In the genomic region with DNA sequence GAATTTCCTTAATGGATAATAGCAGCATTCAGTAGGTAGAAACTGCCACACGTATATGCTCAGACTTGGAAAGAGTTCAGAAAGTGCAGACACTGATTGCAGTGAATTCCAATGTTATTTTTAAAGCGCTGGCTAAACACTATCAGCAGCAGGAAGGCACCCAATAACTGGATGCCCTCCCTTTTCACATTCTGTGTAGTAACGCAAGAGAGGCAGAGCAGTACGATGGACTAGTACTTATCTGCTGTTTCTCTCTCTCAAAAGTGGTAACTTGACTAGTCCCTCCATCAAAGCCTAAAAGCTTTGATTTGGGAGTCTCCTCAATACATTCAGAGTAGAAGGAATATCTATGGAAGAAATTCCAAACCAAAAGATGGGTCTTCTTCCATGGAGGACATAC, we compare ENCODE assay signal across 30 cellular contexts.
DNase-seq lines count a peak whose midpoint lies in the region; ATAC-seq and TF ChIP-seq lines count a peak whose summit lies in the region.
"Had no signal": no experiment of that assay in that cellular context is flagged by ENCODE, and none has a peak within 500 bp of the region (broad histone marks: within the 10 kb centered on the region; RNA-seq: fewer than 3 reads in every experiment).

No MANE protein-coding gene starts in this region.

- H3K79me2 ChIP-seq in mammary epithelial cell (ENCODE audit: insufficient read depth, low read length), result no peaks in the 10 kb centered on the region

- CTCF ChIA-PET in mammary epithelial cell (lab: Charles Lee; ENCODE audit: low non-redundant PET) (no interaction called here), MCF 10A (lab: Yijun Ruan, JAX) (no interaction called here)

- TF ChIP-seq CTCF in mammary epithelial cell (conservative IDR thresholded peaks at IDR 0.05 in 1 of 2, IDR thresholded peaks at IDR 0.05 in 1 of 2; ENCODE audit: extremely low read depth in 1 of 2, insufficient read depth in 1 of 2, low read depth in 1 of 2, low read length in 2 of 2) (no peak), MCF 10A (IDR thresholded peaks at IDR 0.05; ENCODE audit: unreplicated experiment) (no peak), choroid plexus epithelial cell (conservative IDR thresholded peaks at IDR 0.05; ENCODE audit: low read depth, low read length) (no peak), heart right ventricle (IDR thresholded peaks at IDR 0.05) (no peak), HFFc6 (IDR thresholded peaks at IDR 0.05) (no peak)

- H3K9me3 ChIP-seq in mammary epithelial cell (replicated peaks; ENCODE audit: insufficient read depth, low read length), result no peaks in the 10 kb centered on the region
- H3K9me3 ChIP-seq in heart right ventricle, result peaks cover 0 to 7% (median 0%) of the 10 kb centered on the region in 11 donors
- H3K9me3 ChIP-seq: Caco-2, HAP-1, MG63 had no signal

- H3K4me1 Mint-ChIP-seq in MCF 10A (ENCODE audit: insufficient read depth, unreplicated experiment) (peaks cover 5% of the 10 kb centered on the region), HFFc6 (ENCODE audit: low read depth) (no peaks in the 10 kb centered on the region)
- H3K4me1 Mint-ChIP-seq: B cell had no signal

- peak overlapping the region; percentile 32 for H2AFZ ChIP-seq in mammary epithelial cell (ENCODE audit: low read depth, low read length)
- H2AFZ ChIP-seq: PC-9 had no signal

- H3K27me3 Mint-ChIP-seq in MCF 10A (ENCODE audit: insufficient read depth, unreplicated experiment) (no peaks in the 10 kb centered on the region), HFFc6 (ENCODE audit: insufficient read depth) (no peaks in the 10 kb centered on the region)
- H3K27me3 Mint-ChIP-seq: B cell had no signal

- H3K36me3 Mint-ChIP-seq in MCF 10A (ENCODE audit: insufficient read depth, unreplicated experiment), result no peaks in the 10 kb centered on the region
- H3K36me3 Mint-ChIP-seq in HFFc6 (ENCODE audit: low read depth), result no peaks in the 10 kb centered on the region
- H3K36me3 Mint-ChIP-seq: CD8-positive, alpha-beta T cell had no signal

- H3K4me1 ChIP-seq in mammary epithelial cell (ENCODE audit: insufficient read depth, low read length) (no peaks in the 10 kb centered on the region), heart right ventricle (peaks cover 0 to 24% (median 0%) of the 10 kb centered on the region in 9 donors)
- H3K4me1 ChIP-seq: HAP-1 had no signal

- dilution Hi-C loops in mammary epithelial cell (cut with HindIII; ENCODE audit: low sequenced_read_pairs), result no loop called here

- no peak overlapping the region for H3K4me2 ChIP-seq in mammary epithelial cell (ENCODE audit: insufficient read depth, low read depth, low read length)
- H3K4me2 ChIP-seq: PC-9 had no signal

- no peak overlapping the region for H3K4me3 ChIP-seq in mammary epithelial cell (replicated peaks in 1 of 3; ENCODE audit: insufficient read depth in 1 of 3, low read depth in 2 of 3, low read length in 3 of 3)
- H3K4me3 ChIP-seq in choroid plexus epithelial cell (ENCODE audit: low read depth, low read length), result no peak overlapping the region
- no peak overlapping the region for H3K4me3 ChIP-seq in heart right ventricle
- H3K4me3 ChIP-seq: HAP-1, MG63, PC-9 had no signal

- ATAC-seq in heart right ventricle (peak; percentile 67 to 98 (median 85)), left lobe of liver (peak; percentile 32)
- ATAC-seq: CD8-positive, alpha-beta T cell had no signal

- no peak overlapping the region for H3K27ac ChIP-seq in mammary epithelial cell (ENCODE audit: insufficient read depth, low read depth, low read length)
- peak overlapping the region in 5 of 10 donors; percentile 10 to 64 (median 56) for H3K27ac ChIP-seq in heart right ventricle
- H3K27ac ChIP-seq: 22Rv1, C4-2B, PC-9 had no signal

- BruUV-seq in mammary epithelial cell (replicated peaks; lab: Mats Ljungman, UMichigan) (TSS peak; percentile 43), MCF 10A (replicated peaks; lab: Mats Ljungman, UMichigan) (no TSS peak)

- in situ Hi-C loops in mammary epithelial cell (cut with MboI; ENCODE audit: low sequenced_read_pairs in 2 of 2), result no loop called here

- H3K9me3 Mint-ChIP-seq in MCF 10A (ENCODE audit: unreplicated experiment) (no peaks in the 10 kb centered on the region), HFFc6 (peaks cover 35% of the 10 kb centered on the region)

- no peak overlapping the region for H3K27ac Mint-ChIP-seq in MCF 10A (ENCODE audit: low read depth, unreplicated experiment)
- no peak overlapping the region for H3K27ac Mint-ChIP-seq in HFFc6
- H3K27ac Mint-ChIP-seq: B cell; CD8-positive, alpha-beta T cell had no signal

- H3K27me3 ChIP-seq in mammary epithelial cell (ENCODE audit: insufficient read depth, low read length), result no peaks in the 10 kb centered on the region
- no peaks in the 10 kb centered on the region for H3K27me3 ChIP-seq in heart right ventricle
- H3K27me3 ChIP-seq: MG63 had no signal

- peak; percentile 34 for DNase-seq in mammary epithelial cell
- no peak for DNase-seq in MCF 10A (ENCODE audit: unreplicated experiment)
- peak; percentile 5 for DNase-seq in choroid plexus epithelial cell (ENCODE audit: low read depth)
- peak in 1 of 2 donors; percentile 5 for DNase-seq in heart right ventricle
- no peak for DNase-seq in left lobe of liver (ENCODE audit: low spot score)
- no peak for DNase-seq in activated T-cell treated with anti-CD3 and anti-CD28 coated beads for 4 hours
- no peak for DNase-seq in HFFc6
- no peak for DNase-seq in midbrain (lab: John Stamatoyannopoulos, UW)
- DNase-seq: Caco-2; CD8-positive, alpha-beta T cell; DMS 273 treated with DMSO at 0.1 percent for 48 hours; DMS79; EL; GDM1; GOT3; KBM-7; MG63; NCI-H1105 treated with DMSO at 0.1 percent for 48 hours; NCI-H146; NCI-H2029; NCI-H446 treated with DMSO at 0.1 percent for 48 hours; NCI-H526; NCI-H82; NK-92 treated with Interleukin-12 subunit alpha and Interleukin-12 subunit beta, amount 100 ng/mL, for 24 hours; PC-9; SHP77 treated with DMSO at 0.1 percent for 48 hours had no signal

- H3K9ac ChIP-seq in mammary epithelial cell (ENCODE audit: insufficient read depth, low read length), result no peak overlapping the region

- H3K4me3 Mint-ChIP-seq in MCF 10A (ENCODE audit: unreplicated experiment), result no peak overlapping the region
- no peak overlapping the region for H3K4me3 Mint-ChIP-seq in HFFc6
- H3K4me3 Mint-ChIP-seq: B cell; CD8-positive, alpha-beta T cell had no signal

- H3K36me3 ChIP-seq in mammary epithelial cell (ENCODE audit: insufficient read depth, low read length), result no peaks in the 10 kb centered on the region
- no peaks in the 10 kb centered on the region for H3K36me3 ChIP-seq in heart right ventricle
- H3K36me3 ChIP-seq: HAP-1, MG63 had no signal

- intact Hi-C loops in mammary epithelial cell (cut with micrococcal nuclease), result no loop called here
- intact Hi-C loops in MCF 10A (cut with micrococcal nuclease), result no loop called here
- intact Hi-C loops in heart right ventricle (cut with DNase I), result no loop called here

- H4K20me1 ChIP-seq in mammary epithelial cell (ENCODE audit: insufficient read depth, low read length), result no peaks in the 10 kb centered on the region

- WGBS in mammary epithelial cell (ENCODE audit: low coverage, missing lambda C conversion rate), result 1% methylated on average over 4 of the region's 4 CpGs
- 7 to 12% methylated on average over 4 of the region's 4 CpGs for WGBS in heart right ventricle, 2 donors

- POLR2A ChIA-PET in MCF 10A (lab: Yijun Ruan, JAX), result no interaction called here

Comparison
In these comparisons a context has a peak if more than half of its experiments do, and no peak if none do; other contexts are left out.
1. DNase-seq: peak in mammary epithelial cell (single experiment) and choroid plexus epithelial cell (single experiment); none in MCF 10A (single experiment), left lobe of liver (single experiment), activated T-cell treated with anti-CD3 and anti-CD28 coated beads for 4 hours (single experiment), HFFc6 (single experiment) and midbrain (single experiment).